Comparison of ENCODE assay signal across 24 cellular contexts in genomic region chr19:28601723-28602440, GRCh38.
"Had no signal": no experiment of that assay in that cellular context is flagged by ENCODE, and none has a peak within 500 bp of the region (broad histone marks: within the 10 kb centered on the region; RNA-seq: fewer than 3 reads in every experiment).

No MANE protein-coding gene starts in this region.

- H3K27me3 Mint-ChIP-seq: natural killer cell treated with Interleukin-12 subunit alpha and Interleukin-12 subunit beta and Interleukin-15 and Interleukin-18, amount 100 ng/mL, for 72 hours; stimulated activated memory B cell treated with anti-CD40 and anti-IgM and Interleukin-4, amounts not matched to agents 10 μg/mL and 1 μg/mL and 100 μg/mL, for 72 hours; stimulated activated naive CD8-positive, alpha-beta T cell treated with anti-CD3 and anti-CD28 coated beads, Interleukin-15, Interleukin-2, amounts not matched to agents 100 ng/mL and 50 ng/mL, for 24 hours had no signal

- FAIRE-seq: endothelial cell of umbilical vein had no signal

- H3K4me3 ChIP-seq: colonic mucosa, hepatocyte, lung, neural progenitor cell, prostate gland, right lobe of liver, tibial nerve, upper lobe of right lung had no signal

- H3K9ac ChIP-seq: neural progenitor cell, parathyroid adenoma had no signal

- H3K27ac Mint-ChIP-seq: natural killer cell treated with Interleukin-12 subunit alpha and Interleukin-12 subunit beta and Interleukin-15 and Interleukin-18, amount 100 ng/mL, for 72 hours; neural progenitor cell; stimulated activated memory B cell treated with anti-CD40 and anti-IgM and Interleukin-4, amounts not matched to agents 10 μg/mL and 1 μg/mL and 100 μg/mL, for 72 hours; stimulated activated naive CD8-positive, alpha-beta T cell treated with anti-CD3 and anti-CD28 coated beads, Interleukin-15, Interleukin-2, amounts not matched to agents 100 ng/mL and 50 ng/mL, for 24 hours had no signal

- ATAC-seq: foreskin keratinocyte; left colon; left ventricle myocardium superior; natural killer cell treated with Interleukin-12 subunit alpha and Interleukin-12 subunit beta and Interleukin-15 and Interleukin-18, amount 100 ng/mL, for 72 hours; right lobe of liver; stimulated activated memory B cell treated with anti-CD40 and anti-IgM and Interleukin-4, amounts not matched to agents 10 μg/mL and 1 μg/mL and 100 μg/mL, for 72 hours; upper lobe of right lung had no signal

- H2AFZ ChIP-seq: hepatocyte, neural progenitor cell, parathyroid adenoma had no signal

- H3K4me1 Mint-ChIP-seq: neural progenitor cell; stimulated activated memory B cell treated with anti-CD40 and anti-IgM and Interleukin-4, amounts not matched to agents 10 μg/mL and 1 μg/mL and 100 μg/mL, for 72 hours had no signal

- H3K4me2 ChIP-seq: hepatocyte, neural progenitor cell had no signal

- H3K36me3 Mint-ChIP-seq: natural killer cell treated with Interleukin-12 subunit alpha and Interleukin-12 subunit beta and Interleukin-15 and Interleukin-18, amount 100 ng/mL, for 72 hours; neural progenitor cell; stimulated activated memory B cell treated with anti-CD40 and anti-IgM and Interleukin-4, amounts not matched to agents 10 μg/mL and 1 μg/mL and 100 μg/mL, for 72 hours had no signal

- H3K27ac ChIP-seq: colonic mucosa, foreskin keratinocyte, hepatocyte, neural progenitor cell, parathyroid adenoma, prostate gland, right lobe of liver, tibial nerve, upper lobe of right lung had no signal

- H3K27me3 ChIP-seq: colonic mucosa, foreskin keratinocyte, hepatocyte, neural progenitor cell, right lobe of liver, tibial nerve, upper lobe of right lung had no signal

- H3K4me3 Mint-ChIP-seq: natural killer cell treated with Interleukin-12 subunit alpha and Interleukin-12 subunit beta and Interleukin-15 and Interleukin-18, amount 100 ng/mL, for 72 hours; neural progenitor cell; stimulated activated memory B cell treated with anti-CD40 and anti-IgM and Interleukin-4, amounts not matched to agents 10 μg/mL and 1 μg/mL and 100 μg/mL, for 72 hours; stimulated activated naive CD8-positive, alpha-beta T cell treated with anti-CD3 and anti-CD28 coated beads, Interleukin-15, Interleukin-2, amounts not matched to agents 100 ng/mL and 50 ng/mL, for 24 hours had no signal

- H3K79me2 ChIP-seq: hepatocyte, parathyroid adenoma had no signal

- H3K9me3 ChIP-seq: colonic mucosa, prostate gland, right lobe of liver, upper lobe of right lung had no signal

- H3K36me3 ChIP-seq: colonic mucosa, neural progenitor cell, prostate gland, right lobe of liver, tibial nerve, upper lobe of right lung had no signal

- DNase-seq: colonic mucosa; dermis blood vessel endothelial cell; erythroblast; left colon; left ventricle myocardium superior; mesenchymal stem cell; midbrain; occipital lobe; retina; right lobe of liver; stimulated activated CD4-positive, alpha-beta T cell treated with anti-CD3 and anti-CD28 coated beads, Interleukin-4, amount 100 ng/mL, for 1 hour; stimulated activated CD8-positive, alpha-beta memory T cell treated with anti-CD3 and anti-CD28 coated beads, Interleukin-4, amount 100 ng/mL, for 48 hours; upper lobe of right lung had no signal

- H3K4me1 ChIP-seq: colonic mucosa, foreskin keratinocyte, parathyroid adenoma, prostate gland, right lobe of liver, tibial nerve, upper lobe of right lung had no signal
